ENCODE assay signal across 8 cellular contexts in genomic region chr2:211085056-211085680, GRCh38.
DNase-seq lines count a peak whose midpoint lies in the region; ATAC-seq, FAIRE-seq and TF ChIP-seq lines count a peak whose summit lies in the region.

No MANE protein-coding gene starts in this region.

- no peaks in the 10 kb centered on the region for H3K4me1 ChIP-seq in osteoblast (ENCODE audit: insufficient read depth, low read length)

- peak; percentile 36 for DNase-seq in GM12865 (ENCODE audit: low read depth)
- DNase-seq in NCI-H345 treated with DMSO at 0.1 percent for 48 hours (lab: John Stamatoyannopoulos, UW; ENCODE audit: unreplicated experiment) = peak; percentile 22
- DNase-seq in dorsolateral prefrontal cortex = peak in 1 of 10 donors; percentile 10
- DNase-seq in osteoblast (ENCODE audit: insufficient read length, low spot score, missing footprints) = peak; percentile 8
- no peak for DNase-seq in SKM-1 treated with dmso at 0.1 percent for 144 hours (lab: John Stamatoyannopoulos, UW; ENCODE audit: unreplicated experiment)
- DNase-seq in H4 (ENCODE audit: low spot score) = no peak

- H3K79me2 ChIP-seq in osteoblast (ENCODE audit: insufficient read depth, low read length) = no peaks in the 10 kb centered on the region

- H4K20me1 ChIP-seq in osteoblast (ENCODE audit: insufficient read depth, low read length) = no peaks in the 10 kb centered on the region

- no peak overlapping the region for H3K27ac ChIP-seq in dorsolateral prefrontal cortex
- no peak overlapping the region for H3K27ac ChIP-seq in osteoblast (ENCODE audit: low read depth, low read length)

- H3K27me3 ChIP-seq in dorsolateral prefrontal cortex = no peaks in the 10 kb centered on the region
- no peaks in the 10 kb centered on the region for H3K27me3 ChIP-seq in osteoblast (ENCODE audit: insufficient read depth, low read length)

- peak; percentile 44 for TF ChIP-seq CTCF in GM12865 (IDR thresholded peaks at IDR 0.05; ENCODE audit: insufficient read depth, low read depth, low read length, missing control alignments)
- peak; percentile 52 to 81 (median 67) for TF ChIP-seq CTCF in dorsolateral prefrontal cortex (IDR thresholded peaks at IDR 0.05 in 54 of 56, conservative IDR thresholded peaks at IDR 0.05 in 2 of 56; ENCODE audit: low read depth in 1 of 56, partially characterized antibody in 56 of 56)
- TF ChIP-seq CTCF in osteoblast (IDR thresholded peaks at IDR 0.05; ENCODE audit: extremely low read depth, low read depth, low read length) = peak; percentile 66

- intact Hi-C loops in dorsolateral prefrontal cortex (cut with DNase I) = no loop called here

- H3K9me3 ChIP-seq in osteoblast (ENCODE audit: low read depth, low read length) = no peaks in the 10 kb centered on the region

- peak; percentile 66 for ATAC-seq in HG02973 (IDR thresholded peaks at IDR 0.05; ENCODE audit: unreplicated experiment)

- no peaks in the 10 kb centered on the region for H3K36me3 ChIP-seq in osteoblast (ENCODE audit: insufficient read depth, low read length)

- H3K4me2 ChIP-seq in osteoblast (ENCODE audit: insufficient read depth, low read length) = no peak overlapping the region

- H2AFZ ChIP-seq in osteoblast (ENCODE audit: low read length) = peak overlapping the region; percentile 26

- H3K4me3 ChIP-seq in GM12865 (ENCODE audit: low read depth, low read length) (no peak overlapping the region), dorsolateral prefrontal cortex (no peak overlapping the region), osteoblast (ENCODE audit: insufficient read depth, low read length) (no peak overlapping the region)

- peak; percentile 51 for FAIRE-seq in A204.1 (lab: Jason Lieb, UNC)

Comparison
In these comparisons a context has a peak if more than half of its experiments do, and no peak if none do; other contexts are left out.
1. DNase-seq: peak in GM12865 (single experiment), NCI-H345 treated with DMSO at 0.1 percent for 48 hours (single experiment) and osteoblast (single experiment); none in SKM-1 treated with dmso at 0.1 percent for 144 hours (single experiment) and H4 (single experiment).
2. Peak in every context shown above with its lines, with median percentiles within 50 percentile points of each other: CTCF ChIP-seq.